ENCODE assay signal across 1 cellular context in genomic region chr11:10044618-10045017, GRCh38.
TF ChIP-seq lines count a peak whose summit lies in the region.

No MANE protein-coding gene starts in this region.

TF ChIP-seq in SK-N-SH treated with all-trans-retinoic acid at 6 μM for 48 hours, 23 proteins besides CTCF, POLR2A, EP300 and RAD21 (continued from another document):
- TF ChIP-seq, protein P1, sequence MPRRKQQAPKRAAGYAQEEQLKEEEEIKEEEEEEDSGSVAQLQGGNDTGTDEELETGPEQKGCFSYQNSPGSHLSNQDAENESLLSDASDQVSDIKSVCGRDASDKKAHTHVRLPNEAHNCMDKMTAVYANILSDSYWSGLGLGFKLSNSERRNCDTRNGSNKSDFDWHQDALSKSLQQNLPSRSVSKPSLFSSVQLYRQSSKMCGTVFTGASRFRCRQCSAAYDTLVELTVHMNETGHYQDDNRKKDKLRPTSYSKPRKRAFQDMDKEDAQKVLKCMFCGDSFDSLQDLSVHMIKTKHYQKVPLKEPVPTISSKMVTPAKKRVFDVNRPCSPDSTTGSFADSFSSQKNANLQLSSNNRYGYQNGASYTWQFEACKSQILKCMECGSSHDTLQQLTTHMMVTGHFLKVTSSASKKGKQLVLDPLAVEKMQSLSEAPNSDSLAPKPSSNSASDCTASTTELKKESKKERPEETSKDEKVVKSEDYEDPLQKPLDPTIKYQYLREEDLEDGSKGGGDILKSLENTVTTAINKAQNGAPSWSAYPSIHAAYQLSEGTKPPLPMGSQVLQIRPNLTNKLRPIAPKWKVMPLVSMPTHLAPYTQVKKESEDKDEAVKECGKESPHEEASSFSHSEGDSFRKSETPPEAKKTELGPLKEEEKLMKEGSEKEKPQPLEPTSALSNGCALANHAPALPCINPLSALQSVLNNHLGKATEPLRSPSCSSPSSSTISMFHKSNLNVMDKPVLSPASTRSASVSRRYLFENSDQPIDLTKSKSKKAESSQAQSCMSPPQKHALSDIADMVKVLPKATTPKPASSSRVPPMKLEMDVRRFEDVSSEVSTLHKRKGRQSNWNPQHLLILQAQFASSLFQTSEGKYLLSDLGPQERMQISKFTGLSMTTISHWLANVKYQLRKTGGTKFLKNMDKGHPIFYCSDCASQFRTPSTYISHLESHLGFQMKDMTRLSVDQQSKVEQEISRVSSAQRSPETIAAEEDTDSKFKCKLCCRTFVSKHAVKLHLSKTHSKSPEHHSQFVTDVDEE (CRISPR knock-in tag; IDR thresholded peaks at IDR 0.05), result no peak
- TF ChIP-seq RARB (CRISPR knock-in tag; IDR thresholded peaks at IDR 0.05) (no peak), ISL1 (CRISPR knock-in tag; IDR thresholded peaks at IDR 0.05) (no peak), PPARA (CRISPR knock-in tag; IDR thresholded peaks at IDR 0.05; ENCODE audit: borderline replicate concordance) (no peak), PATZ1 (CRISPR knock-in tag; IDR thresholded peaks at IDR 0.05; ENCODE audit: borderline replicate concordance) (no peak), POU6F1 (CRISPR knock-in tag; IDR thresholded peaks at IDR 0.05; ENCODE audit: borderline replicate concordance, low read depth) (no peak), ZC3H10 (CRISPR knock-in tag; IDR thresholded peaks at IDR 0.05) (no peak), ARNTL (CRISPR knock-in tag; IDR thresholded peaks at IDR 0.05; ENCODE audit: borderline replicate concordance, low read depth) (no peak)
TF ChIP-seq in SK-N-SH treated with all-trans-retinoic acid at 6 μM for 48 hours: peak in this region for 0.
